In the genomic region with DNA sequence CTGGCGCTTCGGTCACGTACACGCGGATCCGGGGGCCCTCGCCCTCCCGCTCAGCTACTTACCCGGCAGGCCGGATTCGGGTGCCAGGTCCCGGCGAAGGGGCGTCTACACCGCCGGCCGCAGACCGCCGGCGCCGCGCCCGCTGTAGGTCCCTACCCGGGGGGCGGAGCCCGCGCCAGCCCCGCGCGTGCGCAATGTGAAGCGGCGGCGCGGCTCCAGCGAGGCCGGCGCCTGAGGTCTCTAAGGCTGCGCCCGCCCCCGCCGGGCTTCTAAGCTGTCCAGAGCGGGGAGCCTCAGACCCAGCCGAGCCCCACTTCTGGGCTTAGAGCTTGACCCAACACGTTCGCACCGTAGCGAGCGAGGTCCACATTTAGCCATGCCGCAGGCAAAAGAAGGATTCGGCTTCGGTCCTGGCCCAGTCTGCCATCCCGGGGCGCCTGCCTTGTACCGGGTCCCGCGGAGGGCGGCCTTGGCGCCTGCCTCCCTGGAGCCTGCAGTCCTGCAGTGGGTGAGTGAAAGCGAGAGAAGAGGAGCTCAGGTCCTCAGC, we compare ENCODE assay signal across 8 cellular contexts. TPM values are rescaled to one million over a fixed set of nuclear protein-coding genes. Genes with fewer than 3 reads are reported as not detected.
DNase-seq lines count a peak whose midpoint lies in the region; ATAC-seq and TF ChIP-seq lines count a peak whose summit lies in the region.

A gene with protein sequence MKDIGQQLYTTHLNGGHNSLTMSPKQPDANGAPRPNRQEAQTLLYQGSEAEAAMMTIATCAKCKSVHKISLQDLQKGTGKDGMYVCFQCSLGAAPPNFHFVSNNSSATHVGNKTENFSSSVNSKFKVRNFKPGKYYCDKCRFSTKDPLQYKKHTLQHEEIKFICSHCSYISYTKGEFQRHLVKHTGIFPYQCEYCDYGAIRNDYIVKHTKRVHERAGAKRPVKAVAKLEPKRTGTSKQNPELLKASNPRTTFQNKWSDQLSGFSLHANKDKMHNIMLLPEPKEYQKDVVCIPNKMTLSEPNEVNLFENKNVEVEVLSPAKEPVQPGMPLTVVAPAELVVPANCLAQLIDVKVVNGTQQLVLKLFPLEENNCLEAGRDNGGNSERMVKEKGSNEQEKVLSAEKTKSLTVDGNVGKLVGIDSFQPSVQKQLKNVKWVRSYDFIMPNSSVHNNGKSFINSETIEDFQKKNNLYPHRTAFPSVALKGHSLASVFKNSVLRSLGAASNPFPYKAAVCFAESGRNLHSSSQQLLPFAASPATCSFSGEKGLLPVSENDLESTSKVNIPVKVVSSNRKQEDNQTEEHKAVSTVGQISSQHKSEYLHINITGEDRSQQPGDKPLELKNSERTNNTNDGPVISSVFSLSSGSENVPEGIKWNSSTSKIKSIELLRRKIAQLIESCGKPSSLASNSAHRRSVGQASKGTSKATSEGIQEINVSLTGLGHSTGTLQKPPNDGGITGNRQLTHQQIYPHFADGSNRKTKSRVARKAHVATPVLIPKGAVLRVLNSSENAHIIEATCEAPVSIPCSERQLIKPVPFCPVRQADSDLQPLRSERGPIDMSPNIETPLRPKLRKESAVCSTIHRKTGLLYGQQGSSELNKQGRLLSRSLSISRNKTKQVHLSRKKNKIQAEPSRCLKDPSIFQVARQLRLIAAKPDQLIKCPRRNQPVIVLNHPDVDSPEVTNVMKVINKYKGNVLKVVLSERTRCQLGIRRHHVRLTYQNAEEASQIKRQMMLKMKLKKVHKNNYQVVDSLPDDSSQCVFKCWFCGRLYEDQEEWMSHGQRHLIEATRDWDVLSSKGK (minus strand): TSS at position 172 of the 547 bp plus-strand sequence. CDS start 11,098 bp downstream, outside the sequence.

- TF ChIP-seq CTCF in WERI-Rb-1 (IDR thresholded peaks at IDR 0.05; ENCODE audit: low read depth, low read length) = no peak
- TF ChIP-seq CTCF in mammary epithelial cell (conservative IDR thresholded peaks at IDR 0.05 in 1 of 2, IDR thresholded peaks at IDR 0.05 in 1 of 2; ENCODE audit: extremely low read depth in 1 of 2, insufficient read depth in 1 of 2, low read depth in 1 of 2, low read length in 2 of 2) = no peak

- no peaks in the 10 kb centered on the region for H3K27me3 ChIP-seq in WERI-Rb-1 (ENCODE audit: insufficient read depth, low read depth, severe bottlenecking)
- H3K27me3 ChIP-seq in mammary epithelial cell (ENCODE audit: insufficient read depth, low read length) = peaks cover 6% of the 10 kb centered on the region

- H3K9ac ChIP-seq in mammary epithelial cell (ENCODE audit: insufficient read depth, low read length) = no peak within 1 kb of the TSS

- H3K27me3 Mint-ChIP-seq in immature natural killer cell (ENCODE audit: low read depth in 3 of 3) = peaks cover 13 to 22% (median 13%) of the 10 kb centered on the region in 3 donors

- H3K27ac Mint-ChIP-seq in immature natural killer cell = peak within 1 kb of the TSS; percentile 84 to 95 (median 88)

- no TSS peak for BruUV-seq in mammary epithelial cell (replicated peaks; lab: Mats Ljungman, UMichigan)

- peak within 1 kb of the TSS; percentile 85 for H2AFZ ChIP-seq in mammary epithelial cell (ENCODE audit: low read depth, low read length)

- WGBS in mammary epithelial cell (ENCODE audit: low coverage, missing lambda C conversion rate) = 17% methylated on average over 8 of the region's 60 CpGs

- no peaks in the 10 kb centered on the region for H4K20me1 ChIP-seq in mammary epithelial cell (ENCODE audit: insufficient read depth, low read length)

- peak within 1 kb of the TSS; percentile 81 for H3K4me2 ChIP-seq in mammary epithelial cell (ENCODE audit: insufficient read depth, low read depth, low read length)

- intact Hi-C loops in mammary epithelial cell (cut with micrococcal nuclease) = no loop called here

- DNase-seq in ELR (ENCODE audit: low read depth) (peak; percentile 58), WERI-Rb-1 (peak; percentile 59), mammary epithelial cell (peak; percentile 55), immature natural killer cell (peak; percentile 90 to 93 (median 92)), AML-193 (lab: John Stamatoyannopoulos, UW) (no peak)
- peak; percentile 44 to 63 for DNase-seq in stimulated activated CD4-positive, alpha-beta T cell treated with anti-CD3 and anti-CD28 coated beads, Interleukin-12 subunit alpha, Interleukin-12 subunit beta, amount 100 ng/mL, for 24 hours (ENCODE audit: low read depth in 2 of 2)

- H3K27ac ChIP-seq in KOPT-K1 (ENCODE audit: low read depth, low read length, poor library complexity, severe bottlenecking) (peak within 1 kb of the TSS; percentile 60), WERI-Rb-1 (peak within 1 kb of the TSS; percentile 55), mammary epithelial cell (ENCODE audit: insufficient read depth, low read depth, low read length) (no peak within 1 kb of the TSS)

- peaks cover 32 to 46% of the 10 kb centered on the region in 2 donors for H3K4me1 Mint-ChIP-seq in immature natural killer cell

- H3K4me3 ChIP-seq in WERI-Rb-1 (ENCODE audit: low read depth, low read length) (peak within 1 kb of the TSS; percentile 23), mammary epithelial cell (replicated peaks in 1 of 3; ENCODE audit: insufficient read depth in 1 of 3, low read depth in 2 of 3, low read length in 3 of 3) (peak within 1 kb of the TSS; percentile 20 to 64 (median 50))

- ATAC-seq in GM21619 (IDR thresholded peaks at IDR 0.05; ENCODE audit: unreplicated experiment) = peak; percentile 74

- H3K4me1 ChIP-seq in mammary epithelial cell (ENCODE audit: insufficient read depth, low read length) = peaks cover 7% of the 10 kb centered on the region

- CTCF ChIA-PET in mammary epithelial cell (lab: Charles Lee; ENCODE audit: low non-redundant PET) = no interaction called here

- dilution Hi-C loops in mammary epithelial cell (cut with HindIII; ENCODE audit: low sequenced_read_pairs) = no loop called here

- peak within 1 kb of the TSS; percentile 83 to 90 (median 87) for H3K4me3 Mint-ChIP-seq in immature natural killer cell

- H3K9me3 Mint-ChIP-seq in immature natural killer cell = peaks cover 0 to 7% (median 0%) of the 10 kb centered on the region in 6 donors

- in situ Hi-C loops in mammary epithelial cell (cut with MboI; ENCODE audit: low sequenced_read_pairs in 2 of 2) = no loop called here

- H3K9me3 ChIP-seq in KOPT-K1 (ENCODE audit: insufficient read depth, low read length, poor library complexity, severe bottlenecking) (no peaks in the 10 kb centered on the region), WERI-Rb-1 (ENCODE audit: severe bottlenecking) (peaks cover 28% of the 10 kb centered on the region), mammary epithelial cell (replicated peaks; ENCODE audit: insufficient read depth, low read length) (peaks cover 7% of the 10 kb centered on the region)

- H3K79me2 ChIP-seq in mammary epithelial cell (ENCODE audit: insufficient read depth, low read length) = peaks cover 19% of the 10 kb centered on the region

- peaks cover 9 to 21% (median 14%) of the 10 kb centered on the region in 3 donors for H3K36me3 Mint-ChIP-seq in immature natural killer cell

- H3K36me3 ChIP-seq in KOPT-K1 (ENCODE audit: insufficient read depth, low read length) (peaks cover 28% of the 10 kb centered on the region), WERI-Rb-1 (peaks cover 30% of the 10 kb centered on the region), mammary epithelial cell (ENCODE audit: insufficient read depth, low read length) (no peaks in the 10 kb centered on the region)

RNA-seq across cellular contexts. Expression of the gene that starts here (rescaled TPM):
- 10 to 100 TPM; 16.1 to 31.8 TPM for total RNA-seq in mammary epithelial cell
- polyA plus RNA-seq in mammary epithelial cell (4.7 TPM), immature natural killer cell (1 to 10 TPM; 2.8 to 8.5 (median 4.9) TPM)
- polyA minus RNA-seq in mammary epithelial cell = 15.3 TPM

Comparison
In these comparisons a context has a peak if more than half of its experiments do, and no peak if none do; other contexts are left out.
1. DNase-seq: peak in ELR (single experiment), WERI-Rb-1 (single experiment), mammary epithelial cell (single experiment), immature natural killer cell (3 of 3) and stimulated activated CD4-positive, alpha-beta T cell treated with anti-CD3 and anti-CD28 coated beads, Interleukin-12 subunit alpha, Interleukin-12 subunit beta, amount 100 ng/mL, for 24 hours (2 of 2); none in AML-193 (0 of 2).